In the genomic region with DNA sequence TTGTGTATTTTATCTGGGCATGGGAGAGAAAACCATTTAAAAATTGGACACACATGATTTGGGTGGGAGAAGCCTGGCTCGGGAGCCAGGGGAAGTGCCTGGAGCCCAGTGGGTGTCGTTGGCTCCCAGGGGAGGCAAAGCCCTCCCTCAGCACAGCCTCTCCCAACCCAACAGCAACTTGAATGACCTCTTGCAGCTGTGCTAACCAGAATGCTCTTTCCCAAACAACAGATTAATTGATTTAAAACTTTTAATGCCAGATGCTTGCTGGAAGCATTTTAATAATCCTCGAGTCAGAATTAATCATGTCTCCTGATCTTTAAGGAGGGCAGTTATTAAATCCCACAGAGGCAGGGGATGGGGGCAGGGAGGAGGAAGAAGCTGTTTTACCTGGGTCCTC, we compare ENCODE assay signal across 18 cellular contexts.
"Had no signal": no experiment of that assay in that cellular context is flagged by ENCODE, and none has a peak within 500 bp of the region (broad histone marks: within the 10 kb centered on the region; RNA-seq: fewer than 3 reads in every experiment).

No MANE protein-coding gene starts in this region.

- H3K9me3 Mint-ChIP-seq: activated naive CD8-positive, alpha-beta T cell treated with anti-CD3 and anti-CD28 coated beads, Interleukin-2, amount 10 ng/mL, durations not matched to agents 7 days and 5 days; activated T-cell treated with anti-CD3 and anti-CD28 coated beads, Interleukin-2, amount 50 U/mL, for 24 hours; activated T-helper 2 cell treated with anti-CD3 and anti-CD28 coated beads, Interferon-gamma antibody, Interleukin-2, Interleukin-4, amounts not matched to agents 10 μg/mL and 5 μg/mL and 100 μg/mL, durations not matched to agents 14 hours and 24 hours and 36 hours; natural killer cell; type B pancreatic cell had no signal

- ATAC-seq: heart left ventricle, natural killer cell, WTC11 had no signal

- H3K27ac Mint-ChIP-seq: activated naive CD8-positive, alpha-beta T cell treated with anti-CD3 and anti-CD28 coated beads, Interleukin-2, amount 10 ng/mL, durations not matched to agents 7 days and 5 days; activated T-cell treated with anti-CD3 and anti-CD28 coated beads, Interleukin-2, amount 50 U/mL, for 24 hours; activated T-helper 2 cell treated with anti-CD3 and anti-CD28 coated beads, Interferon-gamma antibody, Interleukin-2, Interleukin-4, amounts not matched to agents 10 μg/mL and 5 μg/mL and 100 μg/mL, durations not matched to agents 14 hours and 24 hours and 36 hours; natural killer cell; type B pancreatic cell; WTC11 had no signal

- H3K36me3 ChIP-seq: heart left ventricle, prostate gland, right atrium auricular region, spleen, thoracic aorta, vagina had no signal

- H3K4me1 Mint-ChIP-seq: activated naive CD8-positive, alpha-beta T cell treated with anti-CD3 and anti-CD28 coated beads, Interleukin-2, amount 10 ng/mL, durations not matched to agents 7 days and 5 days; natural killer cell had no signal

- H3K4me1 ChIP-seq: heart left ventricle, prostate gland, right atrium auricular region, spleen, vagina had no signal

- H3K4me3 ChIP-seq: heart left ventricle, prostate gland, right atrium auricular region, spleen, thoracic aorta, vagina had no signal

- H3K27me3 ChIP-seq: right atrium auricular region, vagina had no signal

- DNase-seq: activated naive CD4-positive, alpha-beta T cell; activated naive CD8-positive, alpha-beta T cell treated with anti-CD3 and anti-CD28 coated beads, Interleukin-2, amount 10 ng/mL, durations not matched to agents 7 days and 5 days; activated T-cell treated with anti-CD3 and anti-CD28 coated beads, Interleukin-2, amount 50 U/mL, for 24 hours; amniotic stem cell; cortex of kidney; heart left ventricle; midbrain; natural killer cell; spleen; stimulated activated CD4-positive, alpha-beta T cell treated with anti-CD3 and anti-CD28 coated beads, Interleukin-4, amount 100 ng/mL, for 1 hour; stimulated activated naive CD4-positive, alpha-beta T cell treated with Interleukin-2 at 50 U/mL for 16 hours had no signal

- H3K9me3 ChIP-seq: heart left ventricle, prostate gland, right atrium auricular region, spleen, thoracic aorta, vagina had no signal

- H3K4me3 Mint-ChIP-seq: activated naive CD8-positive, alpha-beta T cell treated with anti-CD3 and anti-CD28 coated beads, Interleukin-2, amount 10 ng/mL, durations not matched to agents 7 days and 5 days; activated T-cell treated with anti-CD3 and anti-CD28 coated beads, Interleukin-2, amount 50 U/mL, for 24 hours; natural killer cell; type B pancreatic cell; WTC11 had no signal

- H3K36me3 Mint-ChIP-seq: activated naive CD8-positive, alpha-beta T cell treated with anti-CD3 and anti-CD28 coated beads, Interleukin-2, amount 10 ng/mL, durations not matched to agents 7 days and 5 days; natural killer cell; type B pancreatic cell had no signal
